24 cellular contexts compared by ENCODE assay signal in the genomic region with DNA sequence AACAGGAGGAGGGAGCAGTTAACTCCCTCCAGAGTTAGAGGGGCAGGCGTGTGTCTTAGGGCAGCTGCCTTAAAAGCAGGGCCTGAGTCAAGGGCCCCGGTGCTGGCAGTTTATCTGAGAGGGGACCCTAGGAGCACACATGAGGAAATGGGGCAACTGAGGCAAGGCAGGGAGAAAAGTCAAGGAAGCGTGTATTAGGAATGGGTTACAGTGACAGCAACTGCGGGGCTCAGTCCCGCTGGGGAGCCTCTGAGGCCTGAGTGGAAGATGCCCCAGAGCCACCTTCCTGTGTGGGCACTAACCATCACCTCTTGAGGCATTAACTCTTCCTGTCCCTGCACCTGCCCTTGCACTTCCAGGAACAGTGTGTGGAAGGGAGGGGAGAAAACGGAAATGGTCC.
DNase-seq lines count a peak whose midpoint lies in the region; ATAC-seq and TF ChIP-seq lines count a peak whose summit lies in the region.
"Had no signal": no experiment of that assay in that cellular context is flagged by ENCODE, and none has a peak within 500 bp of the region (broad histone marks: within the 10 kb centered on the region; RNA-seq: fewer than 3 reads in every experiment).

No MANE protein-coding gene starts in this region.

- intact Hi-C loops in heart left ventricle (cut with DNase I) = no loop called here

- peak overlapping the region; percentile 50 for H3K23ac ChIP-seq in neuronal stem cell (ENCODE audit: low read depth, low read length, poor library complexity)

- H4K91ac ChIP-seq in neuronal stem cell (ENCODE audit: low read depth, low read length, poor library complexity) = peak overlapping the region; percentile 75

- no peak overlapping the region for H2BK5ac ChIP-seq in neuronal stem cell (ENCODE audit: low read length)

- H3K4me2 ChIP-seq in neuronal stem cell (ENCODE audit: insufficient read depth, low read length, poor library complexity, severe bottlenecking) = no peak overlapping the region
- no peak overlapping the region for H3K4me2 ChIP-seq in GM23338
- H3K4me2 ChIP-seq: A549 had no signal

- 67 to 76% methylated on average over 1 to 6 of the region's 6 CpGs for WGBS in endodermal cell (ENCODE audit: insufficient coverage in 1 of 2, insufficient read length in 1 of 2), 2 experiments
- WGBS in neuronal stem cell (ENCODE audit: extremely low coverage in 2 of 2, insufficient read length in 2 of 2, insufficient replicate concordance in 1 of 2), 2 donors = no CpG with 5 or more reads among the region's 6 CpGs
- 51 to 83% (median 59%) methylated on average over 6 of the region's 6 CpGs for WGBS in heart left ventricle, 4 donors

- DNase-seq in activated naive CD4-positive, alpha-beta T cell treated with anti-CD3 and anti-CD28 coated beads, Interleukin-2, amount 10 ng/mL, durations not matched to agents 7 days and 5 days = no peak
- DNase-seq in endodermal cell (peak; percentile 6), neuronal stem cell (ENCODE audit: low spot score) (no peak), heart left ventricle (no peak), iPS-NIHi11 (ENCODE audit: low spot score) (no peak), GM23338 (ENCODE audit: low spot score) (no peak)
- DNase-seq: C1 segment of cervical spinal cord; CD8-positive, alpha-beta memory T cell; DMS79 treated with DMSO at 0.1 percent for 48 hours; GF-D8; GM23248; MV-4-11; NCI-H1105; NCI-H146; NCI-H1930; NCI-H2107; NCI-H524 treated with DMSO at 0.1 percent for 48 hours; NCI-H774 had no signal

- no peaks in the 10 kb centered on the region for H3K27me3 ChIP-seq in endodermal cell (ENCODE audit: control insufficient read depth, insufficient read depth, low read length, poor library complexity, severe bottlenecking)
- peaks cover 0 to 1% (median 0%) of the 10 kb centered on the region in 3 experiments for H3K27me3 ChIP-seq in neuronal stem cell (ENCODE audit: control insufficient read depth in 3 of 3, insufficient read depth in 3 of 3, low read depth in 1 of 3, low read length in 3 of 3)
- H3K27me3 ChIP-seq in heart left ventricle = no peaks in the 10 kb centered on the region
- H3K27me3 ChIP-seq in GM23338 (ENCODE audit: insufficient read depth) = no peaks in the 10 kb centered on the region
- H3K27me3 ChIP-seq: SJCRH30 had no signal

- H3K79me2 ChIP-seq in GM23338 (replicated peaks; ENCODE audit: insufficient read depth) = no peaks in the 10 kb centered on the region

- H2BK12ac ChIP-seq in neuronal stem cell (ENCODE audit: low read length) = peak overlapping the region; percentile 88

- no peak for TF ChIP-seq POLR2A in heart left ventricle (IDR thresholded peaks at IDR 0.05)

- H3K9me3 ChIP-seq in endodermal cell (ENCODE audit: control insufficient read depth, low read length) = no peaks in the 10 kb centered on the region
- peaks cover 0 to 3% of the 10 kb centered on the region in 2 donors for H3K9me3 ChIP-seq in neuronal stem cell (replicated peaks in 1 of 2; ENCODE audit: control insufficient read depth in 2 of 2, insufficient read depth in 1 of 2, low read depth in 1 of 2, low read length in 2 of 2)
- peaks cover 0 to 7% (median 0%) of the 10 kb centered on the region in 12 donors for H3K9me3 ChIP-seq in heart left ventricle
- H3K9me3 ChIP-seq: A549, HAP-1, SJCRH30 had no signal

- peaks cover 4% of the 10 kb centered on the region for H3K27me3 Mint-ChIP-seq in activated naive CD4-positive, alpha-beta T cell treated with anti-CD3 and anti-CD28 coated beads, Interleukin-2, amount 50 U/mL, for 24 hours
- H3K27me3 Mint-ChIP-seq in activated naive CD4-positive, alpha-beta T cell treated with anti-CD3 and anti-CD28 coated beads, Interleukin-2, amount 10 ng/mL, durations not matched to agents 7 days and 5 days = peaks cover 4% of the 10 kb centered on the region
- H3K27me3 Mint-ChIP-seq in endodermal cell (ENCODE audit: insufficient read depth) (peaks cover 1% of the 10 kb centered on the region), GM23338 (ENCODE audit: insufficient read depth, low read depth, poor library complexity) (peaks cover 2% of the 10 kb centered on the region)

- H3K9me3 Mint-ChIP-seq in activated naive CD4-positive, alpha-beta T cell treated with anti-CD3 and anti-CD28 coated beads, Interleukin-2, amount 50 U/mL, for 24 hours = no peaks in the 10 kb centered on the region
- H3K9me3 Mint-ChIP-seq in activated naive CD4-positive, alpha-beta T cell treated with anti-CD3 and anti-CD28 coated beads, Interleukin-2, amount 10 ng/mL, durations not matched to agents 7 days and 5 days = peaks cover 2% of the 10 kb centered on the region
- H3K9me3 Mint-ChIP-seq in endodermal cell (peaks cover 2% of the 10 kb centered on the region), GM23338 (peaks cover 20% of the 10 kb centered on the region)

- no peak overlapping the region for H3K4me3 Mint-ChIP-seq in activated naive CD4-positive, alpha-beta T cell treated with anti-CD3 and anti-CD28 coated beads, Interleukin-2, amount 50 U/mL, for 24 hours
- H3K4me3 Mint-ChIP-seq in activated naive CD4-positive, alpha-beta T cell treated with anti-CD3 and anti-CD28 coated beads, Interleukin-2, amount 10 ng/mL, durations not matched to agents 7 days and 5 days = no peak overlapping the region
- H3K4me3 Mint-ChIP-seq in endodermal cell (no peak overlapping the region), GM23338 (no peak overlapping the region)
- H3K4me3 Mint-ChIP-seq: CD8-positive, alpha-beta memory T cell had no signal

- no peaks in the 10 kb centered on the region for H3K9me2 ChIP-seq in GM23338 (ENCODE audit: insufficient read depth)

- no peak overlapping the region for H3K27ac ChIP-seq in endodermal cell (ENCODE audit: low read depth, low read length)
- H3K27ac ChIP-seq in neuronal stem cell (replicated peaks; ENCODE audit: low read length) = no peak overlapping the region
- H3K27ac ChIP-seq in heart left ventricle = no peak overlapping the region
- no peak overlapping the region for H3K27ac ChIP-seq in GM23338 (ENCODE audit: low read depth)
- H3K27ac ChIP-seq: A549, GM23248, SJCRH30 had no signal

- H2BK15ac ChIP-seq in neuronal stem cell (ENCODE audit: low read length) = peak overlapping the region; percentile 34

- no peak overlapping the region for H3K4ac ChIP-seq in neuronal stem cell (ENCODE audit: low read length)

- no peak overlapping the region for H2BK120ac ChIP-seq in neuronal stem cell (ENCODE audit: low read depth, low read length)

- H3K79me1 ChIP-seq in neuronal stem cell (ENCODE audit: low read depth, low read length) = peaks cover 2% of the 10 kb centered on the region

- no peaks in the 10 kb centered on the region for H3K4me1 ChIP-seq in endodermal cell (ENCODE audit: control insufficient read depth, insufficient read depth, low read length)
- H3K4me1 ChIP-seq in neuronal stem cell (ENCODE audit: control insufficient read depth in 2 of 2, insufficient read depth in 1 of 2, low read depth in 1 of 2, low read length in 2 of 2) = peaks cover 0 to 2% of the 10 kb centered on the region in 2 donors
- H3K4me1 ChIP-seq in heart left ventricle = no peaks in the 10 kb centered on the region
- no peaks in the 10 kb centered on the region for H3K4me1 ChIP-seq in GM23338 (ENCODE audit: insufficient read depth)
- H3K4me1 ChIP-seq: A549, HAP-1, SJCRH30 had no signal

- CTCF ChIA-PET in activated naive CD4-positive, alpha-beta T cell treated with anti-CD3 and anti-CD28 coated beads, Interleukin-2, amount 10 ng/mL, durations not matched to agents 7 days and 5 days (lab: Charles Lee) = no interaction called here

- ATAC-seq in heart left ventricle = no peak
- ATAC-seq in GM23338 = no peak
- ATAC-seq: A549, SK-N-SH treated with all-trans-retinoic acid at 6 μM for 48 hours had no signal

- no peak overlapping the region for H3K14ac ChIP-seq in neuronal stem cell (ENCODE audit: low read length)

- no peak overlapping the region for H3K9ac ChIP-seq in endodermal cell (ENCODE audit: extremely low read depth, low read length, poor library complexity, severe bottlenecking)
- H3K9ac ChIP-seq in neuronal stem cell (ENCODE audit: low read depth, low read length, poor library complexity) = no peak overlapping the region
- H3K9ac ChIP-seq: GM23248 had no signal

- no peak overlapping the region for H3K4me3 ChIP-seq in endodermal cell (ENCODE audit: low read length)
- H3K4me3 ChIP-seq in neuronal stem cell (ENCODE audit: low read length in 2 of 2) = no peak overlapping the region
- H3K4me3 ChIP-seq in heart left ventricle = no peak overlapping the region
- H3K4me3 ChIP-seq in GM23338 = no peak overlapping the region
- H3K4me3 ChIP-seq: A549, GM23248, HAP-1, K562, SJCRH30 had no signal

- H3K36me3 Mint-ChIP-seq in activated naive CD4-positive, alpha-beta T cell treated with anti-CD3 and anti-CD28 coated beads, Interleukin-2, amount 50 U/mL, for 24 hours = no peaks in the 10 kb centered on the region
- H3K36me3 Mint-ChIP-seq in activated naive CD4-positive, alpha-beta T cell treated with anti-CD3 and anti-CD28 coated beads, Interleukin-2, amount 10 ng/mL, durations not matched to agents 7 days and 5 days = no peaks in the 10 kb centered on the region
- no peaks in the 10 kb centered on the region for H3K36me3 Mint-ChIP-seq in endodermal cell (ENCODE audit: low read depth)
- peaks cover 2% of the 10 kb centered on the region; the same call in 2 of the 3 replicates for H3K36me3 Mint-ChIP-seq in GM23338 (ENCODE audit: low read depth)
- H3K36me3 Mint-ChIP-seq: CD8-positive, alpha-beta memory T cell had no signal

- H4K20me1 ChIP-seq in GM23338 (replicated peaks; ENCODE audit: insufficient read depth) = no peaks in the 10 kb centered on the region

- H3F3A ChIP-seq in GM23338 (replicated peaks; ENCODE audit: low read depth) = no peaks in the 10 kb centered on the region

- no peak overlapping the region for H4K8ac ChIP-seq in neuronal stem cell (ENCODE audit: low read depth, low read length)

- peak overlapping the region; percentile 86 for H2AK5ac ChIP-seq in neuronal stem cell (ENCODE audit: low read depth, low read length)

- no peak overlapping the region for H2AFZ ChIP-seq in neuronal stem cell (ENCODE audit: low read length)
- no peak overlapping the region for H2AFZ ChIP-seq in GM23338
- H2AFZ ChIP-seq: GM23248 had no signal

- no peak for TF ChIP-seq CTCF in endodermal cell (conservative IDR thresholded peaks at IDR 0.05)
- TF ChIP-seq CTCF in heart left ventricle (IDR thresholded peaks at IDR 0.05) = no peak
- TF ChIP-seq CTCF in GM23338 (conservative IDR thresholded peaks at IDR 0.05; ENCODE audit: low read depth in 2 of 2) = no peak

- H3K4me1 Mint-ChIP-seq in activated naive CD4-positive, alpha-beta T cell treated with anti-CD3 and anti-CD28 coated beads, Interleukin-2, amount 50 U/mL, for 24 hours = no peaks in the 10 kb centered on the region
- no peaks in the 10 kb centered on the region for H3K4me1 Mint-ChIP-seq in activated naive CD4-positive, alpha-beta T cell treated with anti-CD3 and anti-CD28 coated beads, Interleukin-2, amount 10 ng/mL, durations not matched to agents 7 days and 5 days
- H3K4me1 Mint-ChIP-seq in endodermal cell (no peaks in the 10 kb centered on the region), GM23338 (no peaks in the 10 kb centered on the region)
- H3K4me1 Mint-ChIP-seq: CD8-positive, alpha-beta memory T cell had no signal

- H3K18ac ChIP-seq in neuronal stem cell (ENCODE audit: low read length) = no peak overlapping the region

- H3K36me3 ChIP-seq in endodermal cell (ENCODE audit: control insufficient read depth, insufficient read depth, low read length) = no peaks in the 10 kb centered on the region
- no peaks in the 10 kb centered on the region for H3K36me3 ChIP-seq in neuronal stem cell (replicated peaks in 1 of 2; ENCODE audit: control insufficient read depth in 2 of 2, insufficient read depth in 2 of 2, low read length in 2 of 2)
- no peaks in the 10 kb centered on the region for H3K36me3 ChIP-seq in heart left ventricle
- no peaks in the 10 kb centered on the region for H3K36me3 ChIP-seq in GM23338 (ENCODE audit: insufficient read depth)
- H3K36me3 ChIP-seq: HAP-1, SJCRH30 had no signal

- peak overlapping the region; percentile 38 for H3K27ac Mint-ChIP-seq in activated naive CD4-positive, alpha-beta T cell treated with anti-CD3 and anti-CD28 coated beads, Interleukin-2, amount 50 U/mL, for 24 hours
- H3K27ac Mint-ChIP-seq in activated naive CD4-positive, alpha-beta T cell treated with anti-CD3 and anti-CD28 coated beads, Interleukin-2, amount 10 ng/mL, durations not matched to agents 7 days and 5 days = no peak overlapping the region
- H3K27ac Mint-ChIP-seq in endodermal cell (no peak overlapping the region), GM23338 (no peak overlapping the region)
- H3K27ac Mint-ChIP-seq: CD8-positive, alpha-beta memory T cell had no signal
